1 cellular context compared by ENCODE assay signal in genomic region chr12:49198431-49199155, GRCh38.
TF ChIP-seq lines count a peak whose summit lies in the region.

No MANE protein-coding gene starts in this region.

TF ChIP-seq in GM23338, 12 proteins besides CTCF, POLR2A, EP300 and RAD21 (continued from another document):
- TF ChIP-seq ZNF462 (CRISPR knock-in tag; IDR thresholded peaks at IDR 0.05) (no peak), EZH2 (IDR thresholded peaks at IDR 0.05; ENCODE audit: low read depth, unreplicated experiment) (no peak), ZNF114 (CRISPR knock-in tag; IDR thresholded peaks at IDR 0.05) (no peak), POLR2AphosphoS5 (IDR thresholded peaks at IDR 0.05; ENCODE audit: low read depth) (no peak), ZNF331 (CRISPR knock-in tag; IDR thresholded peaks at IDR 0.05; ENCODE audit: low read depth) (no peak)
- TF ChIP-seq, protein P1, sequence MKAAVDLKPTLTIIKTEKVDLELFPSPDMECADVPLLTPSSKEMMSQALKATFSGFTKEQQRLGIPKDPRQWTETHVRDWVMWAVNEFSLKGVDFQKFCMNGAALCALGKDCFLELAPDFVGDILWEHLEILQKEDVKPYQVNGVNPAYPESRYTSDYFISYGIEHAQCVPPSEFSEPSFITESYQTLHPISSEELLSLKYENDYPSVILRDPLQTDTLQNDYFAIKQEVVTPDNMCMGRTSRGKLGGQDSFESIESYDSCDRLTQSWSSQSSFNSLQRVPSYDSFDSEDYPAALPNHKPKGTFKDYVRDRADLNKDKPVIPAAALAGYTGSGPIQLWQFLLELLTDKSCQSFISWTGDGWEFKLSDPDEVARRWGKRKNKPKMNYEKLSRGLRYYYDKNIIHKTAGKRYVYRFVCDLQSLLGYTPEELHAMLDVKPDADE (IDR thresholded peaks at IDR 0.05), result no peak
- TF ChIP-seq, protein P2, sequence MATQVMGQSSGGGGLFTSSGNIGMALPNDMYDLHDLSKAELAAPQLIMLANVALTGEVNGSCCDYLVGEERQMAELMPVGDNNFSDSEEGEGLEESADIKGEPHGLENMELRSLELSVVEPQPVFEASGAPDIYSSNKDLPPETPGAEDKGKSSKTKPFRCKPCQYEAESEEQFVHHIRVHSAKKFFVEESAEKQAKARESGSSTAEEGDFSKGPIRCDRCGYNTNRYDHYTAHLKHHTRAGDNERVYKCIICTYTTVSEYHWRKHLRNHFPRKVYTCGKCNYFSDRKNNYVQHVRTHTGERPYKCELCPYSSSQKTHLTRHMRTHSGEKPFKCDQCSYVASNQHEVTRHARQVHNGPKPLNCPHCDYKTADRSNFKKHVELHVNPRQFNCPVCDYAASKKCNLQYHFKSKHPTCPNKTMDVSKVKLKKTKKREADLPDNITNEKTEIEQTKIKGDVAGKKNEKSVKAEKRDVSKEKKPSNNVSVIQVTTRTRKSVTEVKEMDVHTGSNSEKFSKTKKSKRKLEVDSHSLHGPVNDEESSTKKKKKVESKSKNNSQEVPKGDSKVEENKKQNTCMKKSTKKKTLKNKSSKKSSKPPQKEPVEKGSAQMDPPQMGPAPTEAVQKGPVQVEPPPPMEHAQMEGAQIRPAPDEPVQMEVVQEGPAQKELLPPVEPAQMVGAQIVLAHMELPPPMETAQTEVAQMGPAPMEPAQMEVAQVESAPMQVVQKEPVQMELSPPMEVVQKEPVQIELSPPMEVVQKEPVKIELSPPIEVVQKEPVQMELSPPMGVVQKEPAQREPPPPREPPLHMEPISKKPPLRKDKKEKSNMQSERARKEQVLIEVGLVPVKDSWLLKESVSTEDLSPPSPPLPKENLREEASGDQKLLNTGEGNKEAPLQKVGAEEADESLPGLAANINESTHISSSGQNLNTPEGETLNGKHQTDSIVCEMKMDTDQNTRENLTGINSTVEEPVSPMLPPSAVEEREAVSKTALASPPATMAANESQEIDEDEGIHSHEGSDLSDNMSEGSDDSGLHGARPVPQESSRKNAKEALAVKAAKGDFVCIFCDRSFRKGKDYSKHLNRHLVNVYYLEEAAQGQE (IDR thresholded peaks at IDR 0.05; ENCODE audit: unreplicated experiment), result no peak
